Comparison of ENCODE assay signal across 12 cellular contexts in the genomic region with DNA sequence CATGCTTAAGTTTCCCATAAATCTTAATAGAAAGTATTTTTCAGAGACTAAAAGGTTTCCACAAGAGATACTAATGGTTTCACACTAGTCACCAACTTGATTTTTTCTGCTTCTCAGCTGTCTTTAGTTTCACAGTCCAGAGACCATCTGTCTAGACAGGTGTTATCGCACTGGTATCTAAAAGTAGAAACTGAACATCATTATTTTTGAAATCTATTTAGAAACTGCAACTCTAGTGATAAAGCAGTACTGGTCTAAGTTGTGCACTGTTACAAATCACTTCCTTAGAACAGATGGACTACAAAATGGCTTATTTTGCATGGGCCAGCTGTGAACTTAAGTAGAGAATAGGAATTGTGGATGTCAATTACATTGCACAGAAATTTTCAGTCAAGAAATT.
DNase-seq lines count a peak whose midpoint lies in the region; ATAC-seq lines count a peak whose summit lies in the region.
"Had no signal": no experiment of that assay in that cellular context is flagged by ENCODE, and none has a peak within 500 bp of the region (broad histone marks: within the 10 kb centered on the region; RNA-seq: fewer than 3 reads in every experiment).

No MANE protein-coding gene starts in this region.

- ATAC-seq in GM18868 (IDR thresholded peaks at IDR 0.05; ENCODE audit: unreplicated experiment) (peak; percentile 78), GM21723 (IDR thresholded peaks at IDR 0.05; ENCODE audit: unreplicated experiment) (peak; percentile 92), HG03280 (IDR thresholded peaks at IDR 0.05; ENCODE audit: unreplicated experiment) (peak; percentile 97)
- ATAC-seq: right cardiac atrium, WTC11 had no signal

- DNase-seq in islet precursor cell (no peak), DMS53 treated with DMSO at 0.1 percent for 48 hours (lab: John Stamatoyannopoulos, UW; ENCODE audit: unreplicated experiment) (no peak), NCI-H748 treated with DMSO at 0.1 percent for 48 hours (lab: John Stamatoyannopoulos, UW) (no peak), epidermal melanocyte (ENCODE audit: insufficient read length, low spot score) (no peak)
- DNase-seq: CD8-positive, alpha-beta memory T cell; Kasumi-1; right cardiac atrium had no signal

- H3K9ac ChIP-seq in endocrine pancreas (ENCODE audit: control insufficient read depth, insufficient read depth, low read length) = no peak overlapping the region

- no peaks in the 10 kb centered on the region for H3K27me3 ChIP-seq in endocrine pancreas (ENCODE audit: control insufficient read depth, insufficient read depth, low read length)

- H3K36me3 ChIP-seq in endocrine pancreas (ENCODE audit: control insufficient read depth, insufficient read depth, low read length) = no peaks in the 10 kb centered on the region

- H3K9me3 ChIP-seq in endocrine pancreas (ENCODE audit: control insufficient read depth, low read length) = no peaks in the 10 kb centered on the region

- peaks cover 3% of the 10 kb centered on the region for H3K4me1 ChIP-seq in endocrine pancreas (ENCODE audit: control insufficient read depth, insufficient read depth, low read length)

- H3K4me3 ChIP-seq in endocrine pancreas (ENCODE audit: control insufficient read depth, insufficient read depth, low read length) = peak overlapping the region; percentile 76
